ENCODE assay signal across 17 cellular contexts in genomic region chr4:1609901-1610790, GRCh38.
DNase-seq lines count a peak whose midpoint lies in the region; ATAC-seq and TF ChIP-seq lines count a peak whose summit lies in the region.
"Had no signal": no experiment of that assay in that cellular context is flagged by ENCODE, and none has a peak within 500 bp of the region (broad histone marks: within the 10 kb centered on the region; RNA-seq: fewer than 3 reads in every experiment).

No MANE protein-coding gene starts in this region.

- TF ChIP-seq EP300 in sigmoid colon (IDR thresholded peaks at IDR 0.05), result no peak

- H3K4me2 ChIP-seq in mesendoderm (ENCODE audit: low read length), result no peak overlapping the region

- H3K9ac ChIP-seq in mesendoderm (ENCODE audit: low read length), result no peak overlapping the region

- H3K36me3 Mint-ChIP-seq in CD14-positive monocyte, result no peaks in the 10 kb centered on the region

- H3K36me3 ChIP-seq in BE2C, result no peaks in the 10 kb centered on the region
- H3K36me3 ChIP-seq in sigmoid colon, result no peaks in the 10 kb centered on the region
- H3K36me3 ChIP-seq in mesendoderm (ENCODE audit: control insufficient read depth, insufficient read depth, low read length), result no peaks in the 10 kb centered on the region
- H3K36me3 ChIP-seq: BLaER1 treated with 17β-estradiol and CSF1 and Interleukin-3, amounts not matched to agents 10 nM and 100 nM; SJCRH30 had no signal

- no peak for TF ChIP-seq POLR2A in sigmoid colon (IDR thresholded peaks at IDR 0.05)

- no peaks in the 10 kb centered on the region for H3K4me1 Mint-ChIP-seq in CD14-positive monocyte

- H3K4me3 ChIP-seq in BE2C (ENCODE audit: low read depth, low read length) (no peak overlapping the region), sigmoid colon (no peak overlapping the region), mesendoderm (ENCODE audit: low read length) (no peak overlapping the region)
- H3K4me3 ChIP-seq: BLaER1 treated with 17β-estradiol and CSF1 and Interleukin-3, amounts not matched to agents 10 nM and 100 nM; SJCRH30 had no signal

- no peaks in the 10 kb centered on the region for H3K79me1 ChIP-seq in mesendoderm (ENCODE audit: low read length)

- H3K18ac ChIP-seq in mesendoderm (ENCODE audit: low read length), result no peak overlapping the region

- DNase-seq in BE2C (peak; percentile 4), CD14-positive monocyte (ENCODE audit: low spot score) (peak; percentile 5), left ventricle myocardium superior (peak; percentile 18), sigmoid colon (peak; percentile 61), NCI-H524 treated with DMSO at 0.1 percent for 48 hours (lab: John Stamatoyannopoulos, UW) (no peak), mesendoderm (no peak)
- DNase-seq: GOT3; KG1; NCI-H1092 treated with DMSO at 0.1 percent for 48 hours; NCI-H1436 treated with DMSO at 0.1 percent for 48 hours; NCI-H1930; NCI-H748 treated with DMSO at 0.1 percent for 48 hours; NK-92 treated with Interleukin-12 subunit alpha and Interleukin-12 subunit beta, amount 100 ng/mL, for 24 hours; SJCRH30 had no signal

- no peak overlapping the region for H4K8ac ChIP-seq in mesendoderm (ENCODE audit: low read depth, low read length)

- H2AK5ac ChIP-seq in mesendoderm (ENCODE audit: low read length), result no peak overlapping the region

- H3K9me3 Mint-ChIP-seq in CD14-positive monocyte, result no peaks in the 10 kb centered on the region

- intact Hi-C loops in CD14-positive monocyte (cut with micrococcal nuclease) (no loop called here), left ventricle myocardium superior (cut with micrococcal nuclease) (no loop called here), sigmoid colon (cut with DNase I) (no loop called here)

- H3K27ac ChIP-seq in sigmoid colon (no peak overlapping the region), mesendoderm (ENCODE audit: low read depth, low read length) (no peak overlapping the region)
- H3K27ac ChIP-seq: BLaER1 treated with 17β-estradiol and CSF1 and Interleukin-3, amounts not matched to agents 10 nM and 100 nM; RWPE1; SJCRH30 had no signal

- H3K9me3 ChIP-seq in BE2C (no peaks in the 10 kb centered on the region), sigmoid colon (no peaks in the 10 kb centered on the region)
- H3K9me3 ChIP-seq: BLaER1 treated with 17β-estradiol and CSF1 and Interleukin-3, amounts not matched to agents 10 nM and 100 nM; SJCRH30 had no signal

- no peak overlapping the region for H2BK15ac ChIP-seq in mesendoderm (replicated peaks; ENCODE audit: low read depth)

- H3K27me3 ChIP-seq in BE2C, result peaks cover 5% of the 10 kb centered on the region
- peaks cover 0 to 14% (median under 1%) of the 10 kb centered on the region in 3 donors for H3K27me3 ChIP-seq in sigmoid colon
- no peaks in the 10 kb centered on the region for H3K27me3 ChIP-seq in mesendoderm (ENCODE audit: insufficient read depth, low read length, poor library complexity)
- H3K27me3 ChIP-seq: BLaER1 treated with 17β-estradiol and CSF1 and Interleukin-3, amounts not matched to agents 10 nM and 100 nM had no signal

- no peak overlapping the region for H2BK5ac ChIP-seq in mesendoderm (ENCODE audit: low read length)

- no peak overlapping the region for H4K5ac ChIP-seq in mesendoderm (ENCODE audit: low read length)

- no peak overlapping the region for H2BK120ac ChIP-seq in mesendoderm (ENCODE audit: low read depth, low read length)

- H3K27ac Mint-ChIP-seq in CD14-positive monocyte, result no peak overlapping the region

- ATAC-seq in left ventricle myocardium superior (no peak), GM21717 (IDR thresholded peaks at IDR 0.05; ENCODE audit: unreplicated experiment) (no peak)

- H3K4ac ChIP-seq in mesendoderm (ENCODE audit: low read depth, low read length), result no peak overlapping the region

- TF ChIP-seq CTCF in BE2C (IDR thresholded peaks at IDR 0.05; ENCODE audit: low read depth, low read length) (no peak), CD14-positive monocyte (IDR thresholded peaks at IDR 0.05) (no peak), sigmoid colon (IDR thresholded peaks at IDR 0.05) (no peak)

- H3K56ac ChIP-seq in mesendoderm (ENCODE audit: low read length), result no peak overlapping the region

- no peak overlapping the region for H3K23ac ChIP-seq in mesendoderm (ENCODE audit: low read length)

- H3K4me1 ChIP-seq in BE2C (no peaks in the 10 kb centered on the region), sigmoid colon (no peaks in the 10 kb centered on the region), mesendoderm (ENCODE audit: control insufficient read depth, low read depth, low read length) (no peaks in the 10 kb centered on the region)
- H3K4me1 ChIP-seq: SJCRH30 had no signal

- no peaks in the 10 kb centered on the region for H3K79me2 ChIP-seq in mesendoderm (ENCODE audit: control insufficient read depth, insufficient read depth, low read length)

- no peak overlapping the region for H3K4me3 Mint-ChIP-seq in CD14-positive monocyte

- WGBS in sigmoid colon, 2 donors, result 91 to 93% methylated on average over 27 of the region's 27 CpGs
- WGBS in mesendoderm (ENCODE audit: extremely low coverage, insufficient coverage, low lambda C conversion rate), result no CpG with 5 or more reads among the region's 27 CpGs

- peaks cover 7 to 13% (median 10%) of the 10 kb centered on the region in 3 donors for H3K27me3 Mint-ChIP-seq in CD14-positive monocyte (ENCODE audit: low read depth in 3 of 3)

Comparison
In these comparisons a context has a peak if more than half of its experiments do, and no peak if none do; other contexts are left out.
1. DNase-seq: peak in BE2C (single experiment), CD14-positive monocyte (single experiment), left ventricle myocardium superior (single experiment) and sigmoid colon (single experiment); none in NCI-H524 treated with DMSO at 0.1 percent for 48 hours (single experiment) and mesendoderm (single experiment).